9 cellular contexts compared by ENCODE assay signal in genomic region chr22:37282385-37282677, GRCh38. TPM values are rescaled to one million over a fixed set of nuclear protein-coding genes. Genes with fewer than 3 reads are reported as not detected.
DNase-seq lines count a peak whose midpoint lies in the region; ATAC-seq and FAIRE-seq lines count a peak whose summit lies in the region.
"Had no signal": no experiment of that assay in that cellular context is flagged by ENCODE, and none has a peak within 500 bp of the region (broad histone marks: within the 10 kb centered on the region; RNA-seq: fewer than 3 reads in every experiment).

TSS of gene CYTH4 (plus strand) at chr22:37282508. CDS start at chr22:37282570, 62 bp downstream.

- peak within 1 kb of the TSS; percentile 89 for H3K27ac Mint-ChIP-seq in central memory CD8-positive, alpha-beta T cell (ENCODE audit: low read depth)

- H3K27me3 Mint-ChIP-seq in central memory CD8-positive, alpha-beta T cell = no peaks in the 10 kb centered on the region

- H3K4me1 Mint-ChIP-seq in central memory CD8-positive, alpha-beta T cell = peaks cover 84% of the 10 kb centered on the region

- peak; percentile 79 for DNase-seq in NK-92 treated with Interleukin-12 subunit alpha and Interleukin-12 subunit beta, amount 100 ng/mL, for 24 hours (lab: John Stamatoyannopoulos, UW)
- DNase-seq in NK-92 (lab: John Stamatoyannopoulos, UW; ENCODE audit: unreplicated experiment) (no peak), posterior vena cava (ENCODE audit: low spot score) (peak; percentile 92), urothelium cell line (ENCODE audit: low spot score) (no peak), NCI-H1105 treated with DMSO at 0.1 percent for 48 hours (lab: John Stamatoyannopoulos, UW) (no peak)
- DNase-seq in activated CD4-positive, CD25-positive, alpha-beta regulatory T cell treated with anti-CD3 and anti-CD28 coated beads, Interleukin-2, amount 50 U/mL, for 16 hours (ENCODE audit: low read depth, low spot score) = peak; percentile 38
- DNase-seq in central memory CD8-positive, alpha-beta T cell (ENCODE audit: low spot score in 2 of 2) = peak; percentile 40

- FAIRE-seq in urothelium cell line (lab: Jason Lieb, UNC) = peak; percentile 85
- FAIRE-seq: A204.1 had no signal

- H3K36me3 Mint-ChIP-seq in central memory CD8-positive, alpha-beta T cell (ENCODE audit: insufficient read depth) = peaks cover 24% of the 10 kb centered on the region

- ATAC-seq in central memory CD8-positive, alpha-beta T cell (replicated peaks; ENCODE audit: extremely low read depth, poor library complexity, severe bottlenecking) = peak; percentile 61
- ATAC-seq in HG02763 (IDR thresholded peaks at IDR 0.05; ENCODE audit: unreplicated experiment) = no peak

- intact Hi-C loops in posterior vena cava (cut with DNase I) = no loop called here

- peak within 1 kb of the TSS; percentile 92 for H3K4me3 Mint-ChIP-seq in central memory CD8-positive, alpha-beta T cell

- no peaks in the 10 kb centered on the region for H3K9me3 Mint-ChIP-seq in central memory CD8-positive, alpha-beta T cell

RNA-seq across cellular contexts. Expression of gene CYTH4, which starts in this region (rescaled TPM):
- total RNA-seq in posterior vena cava = 10 to 100 TPM; 20.7 to 31.7 TPM

Comparison
In these comparisons a context has a peak if more than half of its experiments do, and no peak if none do; other contexts are left out.
1. DNase-seq: peak in NK-92 treated with Interleukin-12 subunit alpha and Interleukin-12 subunit beta, amount 100 ng/mL, for 24 hours (single experiment), activated CD4-positive, CD25-positive, alpha-beta regulatory T cell treated with anti-CD3 and anti-CD28 coated beads, Interleukin-2, amount 50 U/mL, for 16 hours (single experiment), central memory CD8-positive, alpha-beta T cell (2 of 2) and posterior vena cava (single experiment); none in NK-92 (single experiment), urothelium cell line (single experiment) and NCI-H1105 treated with DMSO at 0.1 percent for 48 hours (single experiment).